8 cellular contexts compared by ENCODE assay signal in genomic region chr2:73828818-73829570, GRCh38. TPM values are rescaled to one million over a fixed set of nuclear protein-coding genes. Genes with fewer than 3 reads are reported as not detected.
DNase-seq lines count a peak whose midpoint lies in the region; ATAC-seq lines count a peak whose summit lies in the region.

Gene STAMBP, plus strand, starts transcription at chr2:73828961. Its CDS starts 1,896 bp downstream, at chr2:73830857.

- peak within 1 kb of the TSS; percentile 87 to 92 (median 90) for H3K9ac ChIP-seq in BLaER1 treated with 17β-estradiol and CSF1 and Interleukin-3, amounts not matched to agents 10 nM and 100 nM

- DNase-seq in NCI-H748 (lab: John Stamatoyannopoulos, UW; ENCODE audit: unreplicated experiment) (peak; percentile 95), cortex of kidney (lab: John Stamatoyannopoulos, UW) (peak; percentile 16), left colon (peak; percentile 97 to 98)
- peak; percentile 89 for DNase-seq in activated CD4-positive, alpha-beta T cell treated with anti-CD3 and anti-CD28 coated beads, Interleukin-2, amount 50 U/mL, for 1 hour
- peak; percentile 92 for DNase-seq in stimulated activated CD4-positive, alpha-beta T cell treated with anti-CD3 and anti-CD28 coated beads, Interleukin-1b, Interleukin-23, amount 100 ng/mL, for 48 hours

- H3K9me3 ChIP-seq in BLaER1 treated with 17β-estradiol and CSF1 and Interleukin-3, amounts not matched to agents 10 nM and 100 nM (replicated peaks in 1 of 11) = peaks cover 6 to 18% (median 13%) of the 10 kb centered on the region in 11 experiments; a peak in 18 of 22 replicates

- H3K4me1 ChIP-seq in BLaER1 treated with 17β-estradiol and CSF1 and Interleukin-3, amounts not matched to agents 10 nM and 100 nM = peaks cover 35 to 48% (median 44%) of the 10 kb centered on the region in 10 experiments

- peak within 1 kb of the TSS; percentile 74 to 86 (median 79) for H3K4me3 ChIP-seq in BLaER1 treated with 17β-estradiol and CSF1 and Interleukin-3, amounts not matched to agents 10 nM and 100 nM

- H3K4me2 ChIP-seq in BLaER1 treated with 17β-estradiol and CSF1 and Interleukin-3, amounts not matched to agents 10 nM and 100 nM = peak within 1 kb of the TSS; percentile 83 to 94 (median 89)

- no peaks in the 10 kb centered on the region for H3K27me3 ChIP-seq in BLaER1 treated with 17β-estradiol and CSF1 and Interleukin-3, amounts not matched to agents 10 nM and 100 nM

- ATAC-seq in GM19351 (IDR thresholded peaks at IDR 0.05; ENCODE audit: unreplicated experiment) (peak; percentile 86), HG03521 (IDR thresholded peaks at IDR 0.05; ENCODE audit: unreplicated experiment) (peak; percentile 76), left colon (peak; percentile 98)

- intact Hi-C loops in left colon (cut with DNase I, micrococcal nuclease) = no loop called here

- no peaks in the 10 kb centered on the region for H4K20me1 ChIP-seq in BLaER1 treated with 17β-estradiol and CSF1 and Interleukin-3, amounts not matched to agents 10 nM and 100 nM

- H3K36me3 ChIP-seq in BLaER1 treated with 17β-estradiol and CSF1 and Interleukin-3, amounts not matched to agents 10 nM and 100 nM = peaks cover 23 to 36% (median 33%) of the 10 kb centered on the region in 11 experiments

- H3K27ac ChIP-seq in BLaER1 treated with 17β-estradiol and CSF1 and Interleukin-3, amounts not matched to agents 10 nM and 100 nM = peak within 1 kb of the TSS; percentile 86 to 96 (median 94)

RNA-seq across cellular contexts. Expression of gene STAMBP, which starts in this region (rescaled TPM):
- total RNA-seq in left colon = 10 to 100 TPM; 43.1 to 52.3 TPM

Comparison
In these comparisons a context has a peak if more than half of its experiments do, and no peak if none do; other contexts are left out.
1. Peak in every context shown above with its lines: DNase-seq, ATAC-seq, H3K4me3 ChIP-seq and H3K27ac ChIP-seq.
2. DNase-seq: peak in every context shown above with its lines; median percentile 98 in left colon; 95 in NCI-H748; 92 in stimulated activated CD4-positive, alpha-beta T cell treated with anti-CD3 and anti-CD28 coated beads, Interleukin-1b, Interleukin-23, amount 100 ng/mL, for 48 hours; 89 in activated CD4-positive, alpha-beta T cell treated with anti-CD3 and anti-CD28 coated beads, Interleukin-2, amount 50 U/mL, for 1 hour; 16 in cortex of kidney.